ENCODE assay signal across 8 cellular contexts in the genomic region with DNA sequence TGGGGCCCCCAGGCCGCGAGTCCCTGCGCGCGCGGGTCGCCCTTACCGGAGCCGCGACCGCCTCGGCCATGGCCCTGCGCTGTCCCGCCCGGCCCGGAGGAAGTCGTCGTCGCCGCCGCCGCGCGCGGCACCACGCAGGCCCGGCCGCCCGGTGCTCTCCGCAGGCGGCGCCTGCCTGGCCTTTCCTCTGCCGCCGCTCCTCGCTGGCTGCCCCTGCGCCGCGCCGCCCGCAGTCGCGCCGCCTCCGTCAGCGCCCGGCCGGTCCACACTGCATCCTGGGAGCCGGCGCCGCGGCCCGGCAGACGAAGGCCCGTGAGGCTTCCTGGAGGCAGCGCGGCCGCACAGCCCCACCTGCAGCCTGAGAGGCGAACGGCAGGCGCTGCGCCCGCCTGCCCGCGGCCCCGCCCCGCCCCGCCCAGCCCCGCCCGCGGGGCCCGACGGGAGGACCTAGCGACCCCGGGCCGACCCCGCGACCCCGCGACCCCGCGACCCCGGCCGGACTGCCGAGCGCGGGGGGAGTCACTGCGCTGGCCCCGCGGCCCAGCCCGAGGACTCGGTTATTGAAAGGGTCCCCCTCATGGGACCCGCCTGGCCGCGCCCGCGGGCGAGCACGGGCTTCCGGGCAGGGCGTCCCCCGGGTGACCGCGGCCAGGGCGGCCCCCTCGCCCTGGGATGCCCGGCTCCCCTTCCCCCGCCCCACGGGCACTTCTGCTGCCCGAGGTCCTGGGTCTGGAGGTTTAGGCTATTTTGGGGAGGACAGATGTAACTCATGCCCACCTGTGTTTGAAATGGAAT. TPM values are rescaled to one million over a fixed set of nuclear protein-coding genes. Genes with fewer than 3 reads are reported as not detected.
DNase-seq lines count a peak whose midpoint lies in the region; ATAC-seq and TF ChIP-seq lines count a peak whose summit lies in the region.

A gene (minus strand): TSS at position 343 of the 795 bp plus-strand sequence. CDS start 273 bp downstream, at position 70.

- no peaks in the 10 kb centered on the region for H3K27me3 ChIP-seq in CD4-positive, alpha-beta T cell (ENCODE audit: control insufficient read depth, insufficient read depth, low read length)
- H3K27me3 ChIP-seq in endodermal cell (ENCODE audit: control insufficient read depth, insufficient read depth, low read length, poor library complexity, severe bottlenecking): peaks cover 42% of the 10 kb centered on the region

- CTCF ChIA-PET in CD4-positive, alpha-beta T cell (lab: Charles Lee): interaction anchor here (3.9 kb wide), 1 partner anchor 37 kb away, joined by 12 read pairs; a partner anchor contains a TSS

- ATAC-seq in CD4-positive, alpha-beta T cell (ENCODE audit: poor library complexity): peak; percentile 92
- ATAC-seq in HG03457 (IDR thresholded peaks at IDR 0.05; ENCODE audit: unreplicated experiment): peak; percentile 96

- peaks cover 27% of the 10 kb centered on the region for H3K4me1 Mint-ChIP-seq in CD4-positive, alpha-beta T cell (ENCODE audit: low read depth)
- H3K4me1 Mint-ChIP-seq in endodermal cell: peaks cover 18% of the 10 kb centered on the region

- peak within 1 kb of the TSS; percentile 43 for H3K27ac ChIP-seq in CD4-positive, alpha-beta T cell (ENCODE audit: low read depth, low read length)
- H3K27ac ChIP-seq in endodermal cell (ENCODE audit: low read depth, low read length): no peak within 1 kb of the TSS
- peak within 1 kb of the TSS; percentile 10 for H3K27ac ChIP-seq in mesodermal cell (ENCODE audit: low read depth, low read length, severe bottlenecking)

- peaks cover 34% of the 10 kb centered on the region for H3K36me3 Mint-ChIP-seq in CD4-positive, alpha-beta T cell (ENCODE audit: low read depth)
- H3K36me3 Mint-ChIP-seq in endodermal cell (ENCODE audit: low read depth): peaks cover 21% of the 10 kb centered on the region

- H3K4me3 Mint-ChIP-seq in CD4-positive, alpha-beta T cell: peak within 1 kb of the TSS; percentile 96
- peak within 1 kb of the TSS; percentile 90 for H3K4me3 Mint-ChIP-seq in endodermal cell

- H3K4me1 ChIP-seq in endodermal cell (ENCODE audit: control insufficient read depth, insufficient read depth, low read length) (no peaks in the 10 kb centered on the region), mesodermal cell (ENCODE audit: control insufficient read depth, insufficient read depth, low read length, poor library complexity, severe bottlenecking) (no peaks in the 10 kb centered on the region)

- H3K36me3 ChIP-seq in endodermal cell (ENCODE audit: control insufficient read depth, insufficient read depth, low read length) (peaks cover 12% of the 10 kb centered on the region), mesodermal cell (ENCODE audit: control insufficient read depth, insufficient read depth, low read length) (peaks cover 20% of the 10 kb centered on the region)

- peak within 1 kb of the TSS; percentile 54 for H3K9ac ChIP-seq in endodermal cell (ENCODE audit: extremely low read depth, low read length, poor library complexity, severe bottlenecking)

- 0 to 1% methylated on average over 18 to 109 of the region's 109 CpGs for WGBS in endodermal cell (ENCODE audit: insufficient coverage in 1 of 2, insufficient read length in 1 of 2), 2 experiments
- 0% methylated on average over 56 to 58 of the region's 109 CpGs for WGBS in mesodermal cell (ENCODE audit: insufficient coverage in 2 of 2), 2 experiments

- POLR2A ChIA-PET in CD4-positive, alpha-beta T cell (lab: Charles Lee): no interaction called here

- no peaks in the 10 kb centered on the region for H3K9me3 Mint-ChIP-seq in CD4-positive, alpha-beta T cell
- H3K9me3 Mint-ChIP-seq in endodermal cell: no peaks in the 10 kb centered on the region

- intact Hi-C loops in CD4-positive, alpha-beta T cell (cut with DNase I, micrococcal nuclease): loop anchor here (1.0 to 10.0 kb wide), 11 partner anchors 75 to 493 kb away; a partner anchor contains a TSS

- no peaks in the 10 kb centered on the region for H3K9me3 ChIP-seq in CD4-positive, alpha-beta T cell (ENCODE audit: control insufficient read depth, low read length)
- H3K9me3 ChIP-seq in endodermal cell (ENCODE audit: control insufficient read depth, low read length) (no peaks in the 10 kb centered on the region), mesodermal cell (ENCODE audit: control insufficient read depth, low read length) (no peaks in the 10 kb centered on the region)

- H3K4me3 ChIP-seq in endodermal cell (ENCODE audit: low read length): peak within 1 kb of the TSS; percentile 84
- peak within 1 kb of the TSS; percentile 72 for H3K4me3 ChIP-seq in mesodermal cell (ENCODE audit: extremely low read depth, insufficient read depth, low read length, poor library complexity, severe bottlenecking)

- peak; percentile 27 for TF ChIP-seq CTCF in CD4-positive, alpha-beta T cell (IDR thresholded peaks at IDR 0.05)
- TF ChIP-seq CTCF in endodermal cell (conservative IDR thresholded peaks at IDR 0.05): peak; percentile 72

- peak; percentile 58 to 82 (median 70) for DNase-seq in CD4-positive, alpha-beta T cell
- DNase-seq in GM19240 (ENCODE audit: insufficient read length, low spot score) (peak; percentile 84), NCI-H82 treated with DMSO at 0.1 percent for 48 hours (lab: John Stamatoyannopoulos, UW; ENCODE audit: unreplicated experiment) (peak; percentile 8), endodermal cell (peak; percentile 94)
- DNase-seq in activated CD8-positive, alpha-beta memory T cell treated with anti-CD3 and anti-CD28 coated beads for 48 hours (ENCODE audit: low read depth in 2 of 3, low spot score in 2 of 3): peak; percentile 56 to 63 (median 57)
- DNase-seq in stimulated activated CD8-positive, alpha-beta memory T cell treated with anti-CD3 and anti-CD28 coated beads, Interleukin-15, amount 100 ng/mL, for 24 hours (ENCODE audit: low read depth): peak; percentile 56

- H3K27me3 Mint-ChIP-seq in CD4-positive, alpha-beta T cell: no peaks in the 10 kb centered on the region
- H3K27me3 Mint-ChIP-seq in endodermal cell (ENCODE audit: insufficient read depth): peaks cover 36% of the 10 kb centered on the region

- H3K27ac Mint-ChIP-seq in CD4-positive, alpha-beta T cell: peak within 1 kb of the TSS; percentile 96
- peak within 1 kb of the TSS; percentile 84 for H3K27ac Mint-ChIP-seq in endodermal cell

RNA-seq across cellular contexts. Expression of the gene that starts here (rescaled TPM):
- 10 to 100 TPM; 28.4 to 30.3 TPM for total RNA-seq in CD4-positive, alpha-beta T cell
- 10 to 100 TPM; 20.1 to 22.3 TPM for total RNA-seq in endodermal cell
- polyA plus RNA-seq in endodermal cell (2013, experiment 1 of 2): 12.6 TPM
- polyA plus RNA-seq in endodermal cell (2013, experiment 2 of 2): 13.3 TPM
- polyA plus RNA-seq in mesodermal cell (2013, experiment 1 of 2): 15.7 TPM
- 12.4 TPM for polyA plus RNA-seq in mesodermal cell (2013, experiment 2 of 2)

Comparison
In these comparisons a context has a peak if more than half of its experiments do, and no peak if none do; other contexts are left out.
1. DNase-seq: peak in every context shown above with its lines; median percentile 94 in endodermal cell; 84 in GM19240; 70 in CD4-positive, alpha-beta T cell; 57 in activated CD8-positive, alpha-beta memory T cell treated with anti-CD3 and anti-CD28 coated beads for 48 hours; 56 in stimulated activated CD8-positive, alpha-beta memory T cell treated with anti-CD3 and anti-CD28 coated beads, Interleukin-15, amount 100 ng/mL, for 24 hours; 8 in NCI-H82 treated with DMSO at 0.1 percent for 48 hours.